ENCODE assay signal across 1 cellular context in genomic region chr16:24915576-24915975, GRCh38.
TF ChIP-seq lines count a peak whose summit lies in the region.

No MANE protein-coding gene starts in this region.

TF ChIP-seq in GM23338, 12 proteins besides CTCF, POLR2A, EP300 and RAD21 (continued from another document):
- TF ChIP-seq ZNF462 (CRISPR knock-in tag; IDR thresholded peaks at IDR 0.05): no peak
- TF ChIP-seq JUNB (IDR thresholded peaks at IDR 0.05; ENCODE audit: unreplicated experiment): no peak
- no peak for TF ChIP-seq ZNF114 (CRISPR knock-in tag; IDR thresholded peaks at IDR 0.05)
